1 cellular context compared by ENCODE assay signal in genomic region chr12:122021193-122021821, GRCh38.
A peak's percentile ranks its signal among the peaks of the same experiment; 100 is the strongest.
TF ChIP-seq lines count a peak whose summit lies in the region.

No MANE protein-coding gene starts in this region.

TF ChIP-seq in HepG2, 621 proteins besides CTCF, POLR2A, EP300 and RAD21 (continued from another document and continues in another):
- TF ChIP-seq ZNF737 (CRISPR knock-in tag; IDR thresholded peaks at IDR 0.05; ENCODE audit: borderline replicate concordance) (no peak), PHF5A (CRISPR knock-in tag; IDR thresholded peaks at IDR 0.05; ENCODE audit: low read depth, unreplicated experiment) (no peak), ZNF558 (CRISPR knock-in tag; IDR thresholded peaks at IDR 0.05; ENCODE audit: borderline replicate concordance) (no peak; the same call in 1 of the 2 replicates), ZSCAN31 (CRISPR knock-in tag; IDR thresholded peaks at IDR 0.05; ENCODE audit: low read depth) (no peak), TARDBP (CRISPR knock-in tag; IDR thresholded peaks at IDR 0.05) (no peak), SRY (CRISPR knock-in tag; IDR thresholded peaks at IDR 0.05) (0 out of 2 replicates have a peak, but pooled peaks have one; percentile 16), MLXIP (CRISPR knock-in tag; IDR thresholded peaks at IDR 0.05; ENCODE audit: borderline replicate concordance) (no peak), SNRNP70 (IDR thresholded peaks at IDR 0.05; ENCODE audit: low read depth, low read length) (no peak), NR1H2 (CRISPR knock-in tag; IDR thresholded peaks at IDR 0.05; ENCODE audit: borderline replicate concordance, low read depth) (no peak), NR2F6 (IDR thresholded peaks at IDR 0.05) (no peak), NR2F6 (CRISPR knock-in tag; IDR thresholded peaks at IDR 0.05) (no peak), ZFP36L1 (CRISPR knock-in tag; IDR thresholded peaks at IDR 0.05) (no peak), ZNF512B (CRISPR knock-in tag; IDR thresholded peaks at IDR 0.05; ENCODE audit: borderline replicate concordance) (no peak), ZNF280D (CRISPR knock-in tag; IDR thresholded peaks at IDR 0.05) (no peak), ZNF451 (CRISPR knock-in tag; IDR thresholded peaks at IDR 0.05) (0 out of 2 replicates have a peak, but pooled peaks have one; percentile 19), TSC22D2 (CRISPR knock-in tag; IDR thresholded peaks at IDR 0.05; ENCODE audit: borderline replicate concordance) (no peak), TOPORS (CRISPR knock-in tag; IDR thresholded peaks at IDR 0.05) (no peak), ZNF44 (CRISPR knock-in tag; IDR thresholded peaks at IDR 0.05) (no peak), ZNF18 (CRISPR knock-in tag; IDR thresholded peaks at IDR 0.05; ENCODE audit: insufficient replicate concordance) (no peak), ZNF816 (CRISPR knock-in tag; IDR thresholded peaks at IDR 0.05; ENCODE audit: borderline replicate concordance) (no peak), ZNF547 (CRISPR knock-in tag; IDR thresholded peaks at IDR 0.05) (no peak), MLLT10 (CRISPR knock-in tag; IDR thresholded peaks at IDR 0.05) (no peak), CSRNP2 (CRISPR knock-in tag; conservative IDR thresholded peaks at IDR 0.05; ENCODE audit: low read depth) (no peak), ZNF660 (CRISPR knock-in tag; IDR thresholded peaks at IDR 0.05; ENCODE audit: borderline replicate concordance, low read depth) (no peak), ZFP1 (CRISPR knock-in tag; IDR thresholded peaks at IDR 0.05) (no peak), ZNF556 (CRISPR knock-in tag; IDR thresholded peaks at IDR 0.05; ENCODE audit: borderline replicate concordance) (no peak), NFKBIZ (CRISPR knock-in tag; IDR thresholded peaks at IDR 0.05) (no peak), GTF3A (CRISPR knock-in tag; conservative IDR thresholded peaks at IDR 0.05) (no peak), DMTF1 (CRISPR knock-in tag; IDR thresholded peaks at IDR 0.05) (no peak), HNF4G (IDR thresholded peaks at IDR 0.05; ENCODE audit: borderline replicate concordance, low read depth, low read length) (no peak), HNF4G (CRISPR knock-in tag; IDR thresholded peaks at IDR 0.05; ENCODE audit: borderline replicate concordance, low read depth) (no peak), ZBTB4 (CRISPR knock-in tag; IDR thresholded peaks at IDR 0.05; ENCODE audit: borderline replicate concordance) (no peak), GPN1 (CRISPR knock-in tag; IDR thresholded peaks at IDR 0.05; ENCODE audit: borderline replicate concordance) (no peak), ZNF230 (CRISPR knock-in tag; IDR thresholded peaks at IDR 0.05) (no peak), RBM39 (IDR thresholded peaks at IDR 0.05; ENCODE audit: low read depth, low read length, poor library complexity, severe bottlenecking) (no peak), ZNF713 (CRISPR knock-in tag; IDR thresholded peaks at IDR 0.05) (0 out of 2 replicates have a peak, but pooled peaks have one; percentile 37), PLSCR1 (CRISPR knock-in tag; IDR thresholded peaks at IDR 0.05; ENCODE audit: borderline replicate concordance) (no peak), YEATS2 (CRISPR knock-in tag; IDR thresholded peaks at IDR 0.05; ENCODE audit: borderline replicate concordance) (no peak), SIN3B (IDR thresholded peaks at IDR 0.05; ENCODE audit: low read length) (no peak), HMGXB4 (CRISPR knock-in tag; IDR thresholded peaks at IDR 0.05; ENCODE audit: borderline replicate concordance in 1 of 2, low read depth in 1 of 2) (peak in 1 of 2 experiments; percentile 43; a peak in 1 of 4 replicates), ZNF678 (CRISPR knock-in tag; IDR thresholded peaks at IDR 0.05) (no peak), SETDB1 (CRISPR knock-in tag; IDR thresholded peaks at IDR 0.05; ENCODE audit: borderline replicate concordance) (no peak)
